ENCODE assay signal across 1 cellular context in the genomic region with DNA sequence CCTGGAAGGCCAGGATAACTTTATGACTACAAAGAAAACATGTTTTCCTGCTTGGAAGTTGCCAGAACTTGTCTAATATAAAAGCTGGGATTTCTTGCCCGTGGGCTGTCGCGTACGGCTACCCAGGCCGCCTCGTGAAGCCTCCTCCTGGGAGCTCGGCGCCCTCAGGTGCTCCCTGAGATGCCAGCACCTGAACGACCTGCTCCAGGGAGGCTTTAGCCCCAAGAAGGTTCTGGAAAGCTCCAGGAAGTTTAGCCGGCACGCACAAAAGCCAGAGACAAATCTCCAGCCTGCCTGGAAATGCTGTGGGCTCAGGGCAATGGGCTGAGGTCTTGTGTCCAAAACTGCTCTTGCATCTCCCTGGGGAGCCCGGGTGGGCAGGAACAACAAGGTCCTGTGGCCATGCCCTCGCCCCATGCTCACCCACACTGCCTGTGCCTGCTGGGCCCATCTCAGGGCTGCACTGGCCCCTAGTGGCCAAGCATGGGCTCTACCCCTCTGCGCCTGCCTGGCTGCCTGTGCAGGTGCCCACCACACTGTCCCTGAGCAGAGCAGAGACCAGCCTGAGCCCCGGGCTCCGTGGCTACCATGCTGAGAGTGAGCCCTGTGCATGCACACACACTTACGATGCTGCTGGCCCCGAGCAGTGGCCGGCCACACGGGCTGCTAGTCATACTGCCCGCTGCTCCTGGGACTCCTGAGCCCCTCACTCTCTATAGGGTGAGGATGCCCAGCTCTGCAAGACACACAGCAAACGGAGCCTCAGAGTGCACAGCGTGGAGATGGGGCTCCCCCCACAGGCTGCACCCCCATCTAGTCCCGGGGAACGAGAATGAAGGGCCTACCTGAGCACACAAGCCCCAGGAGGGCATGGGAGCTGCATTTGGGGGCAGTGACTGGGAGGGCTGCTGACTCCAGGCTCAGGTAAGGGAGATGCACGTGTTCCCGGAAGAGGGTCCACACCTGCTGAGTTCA.
TF ChIP-seq lines count a peak whose summit lies in the region.

No MANE protein-coding gene starts in this region.

TF ChIP-seq in HepG2, 621 proteins besides CTCF, POLR2A, EP300 and RAD21 (continued from another document and continues in another):
- TF ChIP-seq MLX (CRISPR knock-in tag; IDR thresholded peaks at IDR 0.05) (0 out of 2 replicates have a peak, but pooled peaks have one; percentile 22), FOSL2 (CRISPR knock-in tag; IDR thresholded peaks at IDR 0.05) (0 out of 2 replicates have a peak, but pooled peaks have one; percentile 32), ERF (CRISPR knock-in tag; IDR thresholded peaks at IDR 0.05) (peak; percentile 45; the same call in 1 of the 2 replicates), ZBTB38 (CRISPR knock-in tag; IDR thresholded peaks at IDR 0.05) (no peak), SMC3 (IDR thresholded peaks at IDR 0.05; ENCODE audit: low read length) (peak; percentile 48; the same call in 1 of the 2 replicates), ZNF225 (CRISPR knock-in tag; IDR thresholded peaks at IDR 0.05) (peak; percentile 88; the same call in 1 of the 2 replicates), ARNT (IDR thresholded peaks at IDR 0.05) (no peak), ZNF446 (CRISPR knock-in tag; IDR thresholded peaks at IDR 0.05) (no peak), GABPB1 (CRISPR knock-in tag; IDR thresholded peaks at IDR 0.05) (peak; percentile 49; the same call in 1 of the 2 replicates), ZNF205 (CRISPR knock-in tag; IDR thresholded peaks at IDR 0.05) (0 out of 2 replicates have a peak, but pooled peaks have one; percentile 43), ZBTB7A (CRISPR knock-in tag; IDR thresholded peaks at IDR 0.05) (peak; percentile 36; the same call in 1 of the 2 replicates), BCL6 (CRISPR knock-in tag; IDR thresholded peaks at IDR 0.05) (0 out of 2 replicates have a peak, but pooled peaks have one; percentile 27), SALL1 (CRISPR knock-in tag; IDR thresholded peaks at IDR 0.05) (peak; percentile 54; the same call in 1 of the 2 replicates), JUND (CRISPR knock-in tag; IDR thresholded peaks at IDR 0.05) (0 out of 2 replicates have a peak, but pooled peaks have one; percentile 27), ZNF138 (CRISPR knock-in tag; IDR thresholded peaks at IDR 0.05; ENCODE audit: low read depth) (no peak), GATAD1 (CRISPR knock-in tag; IDR thresholded peaks at IDR 0.05) (0 out of 2 replicates have a peak, but pooled peaks have one; percentile 40), BORCS8-MEF2B (CRISPR knock-in tag; IDR thresholded peaks at IDR 0.05) (peak; percentile 65; the same call in 1 of the 2 replicates), ZNF451 (CRISPR knock-in tag; IDR thresholded peaks at IDR 0.05) (0 out of 2 replicates have a peak, but pooled peaks have one; percentile 50), ZNF354B (CRISPR knock-in tag; IDR thresholded peaks at IDR 0.05) (no peak), THYN1 (CRISPR knock-in tag; IDR thresholded peaks at IDR 0.05; ENCODE audit: borderline replicate concordance, low read depth) (no peak), HOXA3 (CRISPR knock-in tag; IDR thresholded peaks at IDR 0.05) (0 out of 2 replicates have a peak, but pooled peaks have one; percentile 35), ZNF776 (CRISPR knock-in tag; IDR thresholded peaks at IDR 0.05) (peak; percentile 71; the same call in 1 of the 2 replicates), ZNF224 (CRISPR knock-in tag; IDR thresholded peaks at IDR 0.05) (peak; percentile 70; the same call in 1 of the 2 replicates), MAZ (IDR thresholded peaks at IDR 0.05; ENCODE audit: borderline replicate concordance, low read depth, low read length) (no peak), MAZ (CRISPR knock-in tag; IDR thresholded peaks at IDR 0.05; ENCODE audit: low read depth) (peak; percentile 66), THAP9 (CRISPR knock-in tag; IDR thresholded peaks at IDR 0.05; ENCODE audit: borderline replicate concordance) (peak; percentile 55; the same call in 1 of the 2 replicates), ZNF256 (CRISPR knock-in tag; conservative IDR thresholded peaks at IDR 0.05) (no peak), LCORL (IDR thresholded peaks at IDR 0.05) (no peak), LCORL (CRISPR knock-in tag; IDR thresholded peaks at IDR 0.05) (0 out of 2 replicates have a peak, but pooled peaks have one; percentile 53), SP1 (IDR thresholded peaks at IDR 0.05) (no peak), SP1 (CRISPR knock-in tag; IDR thresholded peaks at IDR 0.05) (no peak), ZNF331 (CRISPR knock-in tag; IDR thresholded peaks at IDR 0.05) (peak; percentile 29; the same call in 1 of the 2 replicates), ZNF337 (CRISPR knock-in tag; IDR thresholded peaks at IDR 0.05; ENCODE audit: borderline replicate concordance, low read depth) (no peak), ZNF724P (CRISPR knock-in tag; IDR thresholded peaks at IDR 0.05; ENCODE audit: borderline replicate concordance) (no peak), ZNF616 (CRISPR knock-in tag; IDR thresholded peaks at IDR 0.05; ENCODE audit: low read depth) (peak; percentile 57; the same call in 1 of the 2 replicates), ZFX (CRISPR knock-in tag; IDR thresholded peaks at IDR 0.05; ENCODE audit: low read depth) (peak; percentile 47; the same call in 1 of the 2 replicates), GATAD2A (CRISPR knock-in tag; IDR thresholded peaks at IDR 0.05) (peak; percentile 54), AHR (CRISPR knock-in tag; IDR thresholded peaks at IDR 0.05) (peak; percentile 74; the same call in 1 of the 2 replicates), KLF16 (CRISPR knock-in tag; IDR thresholded peaks at IDR 0.05) (peak in 1 of 2 experiments; percentile 36; a peak in 1 of 4 replicates), MYC (CRISPR knock-in tag; IDR thresholded peaks at IDR 0.05; ENCODE audit: borderline replicate concordance) (peak; percentile 46; the same call in 1 of the 2 replicates), IRF2 (CRISPR knock-in tag; IDR thresholded peaks at IDR 0.05) (peak; percentile 60; the same call in 1 of the 2 replicates)
- TF ChIP-seq, protein P1, sequence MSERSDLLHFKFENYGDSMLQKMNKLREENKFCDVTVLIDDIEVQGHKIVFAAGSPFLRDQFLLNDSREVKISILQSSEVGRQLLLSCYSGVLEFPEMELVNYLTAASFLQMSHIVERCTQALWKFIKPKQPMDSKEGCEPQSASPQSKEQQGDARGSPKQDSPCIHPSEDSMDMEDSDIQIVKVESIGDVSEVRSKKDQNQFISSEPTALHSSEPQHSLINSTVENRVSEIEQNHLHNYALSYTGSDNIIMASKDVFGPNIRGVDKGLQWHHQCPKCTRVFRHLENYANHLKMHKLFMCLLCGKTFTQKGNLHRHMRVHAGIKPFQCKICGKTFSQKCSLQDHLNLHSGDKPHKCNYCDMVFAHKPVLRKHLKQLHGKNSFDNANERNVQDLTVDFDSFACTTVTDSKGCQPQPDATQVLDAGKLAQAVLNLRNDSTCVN (CRISPR knock-in tag; IDR thresholded peaks at IDR 0.05; ENCODE audit: borderline replicate concordance) = peak; percentile 38; the same call in 1 of the 2 replicates
- TF ChIP-seq, protein P2, sequence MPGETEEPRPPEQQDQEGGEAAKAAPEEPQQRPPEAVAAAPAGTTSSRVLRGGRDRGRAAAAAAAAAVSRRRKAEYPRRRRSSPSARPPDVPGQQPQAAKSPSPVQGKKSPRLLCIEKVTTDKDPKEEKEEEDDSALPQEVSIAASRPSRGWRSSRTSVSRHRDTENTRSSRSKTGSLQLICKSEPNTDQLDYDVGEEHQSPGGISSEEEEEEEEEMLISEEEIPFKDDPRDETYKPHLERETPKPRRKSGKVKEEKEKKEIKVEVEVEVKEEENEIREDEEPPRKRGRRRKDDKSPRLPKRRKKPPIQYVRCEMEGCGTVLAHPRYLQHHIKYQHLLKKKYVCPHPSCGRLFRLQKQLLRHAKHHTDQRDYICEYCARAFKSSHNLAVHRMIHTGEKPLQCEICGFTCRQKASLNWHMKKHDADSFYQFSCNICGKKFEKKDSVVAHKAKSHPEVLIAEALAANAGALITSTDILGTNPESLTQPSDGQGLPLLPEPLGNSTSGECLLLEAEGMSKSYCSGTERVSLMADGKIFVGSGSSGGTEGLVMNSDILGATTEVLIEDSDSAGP (CRISPR knock-in tag; IDR thresholded peaks at IDR 0.05; ENCODE audit: borderline replicate concordance) = peak; percentile 67; the same call in 1 of the 2 replicates
- TF ChIP-seq, protein P3, sequence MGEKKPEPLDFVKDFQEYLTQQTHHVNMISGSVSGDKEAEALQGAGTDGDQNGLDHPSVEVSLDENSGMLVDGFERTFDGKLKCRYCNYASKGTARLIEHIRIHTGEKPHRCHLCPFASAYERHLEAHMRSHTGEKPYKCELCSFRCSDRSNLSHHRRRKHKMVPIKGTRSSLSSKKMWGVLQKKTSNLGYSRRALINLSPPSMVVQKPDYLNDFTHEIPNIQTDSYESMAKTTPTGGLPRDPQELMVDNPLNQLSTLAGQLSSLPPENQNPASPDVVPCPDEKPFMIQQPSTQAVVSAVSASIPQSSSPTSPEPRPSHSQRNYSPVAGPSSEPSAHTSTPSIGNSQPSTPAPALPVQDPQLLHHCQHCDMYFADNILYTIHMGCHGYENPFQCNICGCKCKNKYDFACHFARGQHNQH (CRISPR knock-in tag; IDR thresholded peaks at IDR 0.05) = peak; percentile 45; the same call in 1 of the 2 replicates
- TF ChIP-seq, protein P4, sequence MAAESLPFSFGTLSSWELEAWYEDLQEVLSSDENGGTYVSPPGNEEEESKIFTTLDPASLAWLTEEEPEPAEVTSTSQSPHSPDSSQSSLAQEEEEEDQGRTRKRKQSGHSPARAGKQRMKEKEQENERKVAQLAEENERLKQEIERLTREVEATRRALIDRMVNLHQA (CRISPR knock-in tag; IDR thresholded peaks at IDR 0.05) = no peak
- TF ChIP-seq, protein P5, sequence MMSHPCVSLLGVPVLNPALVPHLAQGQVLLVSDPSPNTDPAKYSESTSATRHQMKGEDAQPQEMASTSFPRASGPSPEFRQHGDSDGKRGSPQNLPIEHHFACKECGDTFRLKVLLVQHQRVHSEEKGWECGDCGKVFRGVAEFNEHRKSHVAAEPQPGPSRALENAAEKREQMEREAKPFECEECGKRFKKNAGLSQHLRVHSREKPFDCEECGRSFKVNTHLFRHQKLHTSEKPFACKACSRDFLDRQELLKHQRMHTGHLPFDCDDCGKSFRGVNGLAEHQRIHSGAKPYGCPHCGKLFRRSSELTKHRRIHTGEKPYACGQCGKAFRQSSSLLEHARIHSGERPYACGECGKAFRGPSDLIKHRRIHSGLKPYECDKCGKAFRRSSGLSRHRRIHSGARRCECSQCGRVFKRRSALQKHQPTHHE (CRISPR knock-in tag; IDR thresholded peaks at IDR 0.05; ENCODE audit: borderline replicate concordance) = no peak
- TF ChIP-seq, protein P6, sequence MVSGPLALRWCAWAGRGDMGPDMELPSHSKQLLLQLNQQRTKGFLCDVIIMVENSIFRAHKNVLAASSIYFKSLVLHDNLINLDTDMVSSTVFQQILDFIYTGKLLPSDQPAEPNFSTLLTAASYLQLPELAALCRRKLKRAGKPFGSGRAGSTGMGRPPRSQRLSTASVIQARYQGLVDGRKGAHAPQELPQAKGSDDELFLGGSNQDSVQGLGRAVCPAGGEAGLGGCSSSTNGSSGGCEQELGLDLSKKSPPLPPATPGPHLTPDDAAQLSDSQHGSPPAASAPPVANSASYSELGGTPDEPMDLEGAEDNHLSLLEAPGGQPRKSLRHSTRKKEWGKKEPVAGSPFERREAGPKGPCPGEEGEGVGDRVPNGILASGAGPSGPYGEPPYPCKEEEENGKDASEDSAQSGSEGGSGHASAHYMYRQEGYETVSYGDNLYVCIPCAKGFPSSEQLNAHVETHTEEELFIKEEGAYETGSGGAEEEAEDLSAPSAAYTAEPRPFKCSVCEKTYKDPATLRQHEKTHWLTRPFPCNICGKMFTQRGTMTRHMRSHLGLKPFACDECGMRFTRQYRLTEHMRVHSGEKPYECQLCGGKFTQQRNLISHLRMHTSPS (CRISPR knock-in tag; IDR thresholded peaks at IDR 0.05; ENCODE audit: low read depth) = peak; percentile 33; the same call in 1 of the 2 replicates
- TF ChIP-seq, protein P7, sequence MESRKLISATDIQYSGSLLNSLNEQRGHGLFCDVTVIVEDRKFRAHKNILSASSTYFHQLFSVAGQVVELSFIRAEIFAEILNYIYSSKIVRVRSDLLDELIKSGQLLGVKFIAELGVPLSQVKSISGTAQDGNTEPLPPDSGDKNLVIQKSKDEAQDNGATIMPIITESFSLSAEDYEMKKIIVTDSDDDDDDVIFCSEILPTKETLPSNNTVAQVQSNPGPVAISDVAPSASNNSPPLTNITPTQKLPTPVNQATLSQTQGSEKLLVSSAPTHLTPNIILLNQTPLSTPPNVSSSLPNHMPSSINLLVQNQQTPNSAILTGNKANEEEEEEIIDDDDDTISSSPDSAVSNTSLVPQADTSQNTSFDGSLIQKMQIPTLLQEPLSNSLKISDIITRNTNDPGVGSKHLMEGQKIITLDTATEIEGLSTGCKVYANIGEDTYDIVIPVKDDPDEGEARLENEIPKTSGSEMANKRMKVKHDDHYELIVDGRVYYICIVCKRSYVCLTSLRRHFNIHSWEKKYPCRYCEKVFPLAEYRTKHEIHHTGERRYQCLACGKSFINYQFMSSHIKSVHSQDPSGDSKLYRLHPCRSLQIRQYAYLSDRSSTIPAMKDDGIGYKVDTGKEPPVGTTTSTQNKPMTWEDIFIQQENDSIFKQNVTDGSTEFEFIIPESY (CRISPR knock-in tag; IDR thresholded peaks at IDR 0.05) = peak; percentile 30; the same call in 1 of the 2 replicates
